ENCODE assay signal across 1 cellular context in the genomic region with DNA sequence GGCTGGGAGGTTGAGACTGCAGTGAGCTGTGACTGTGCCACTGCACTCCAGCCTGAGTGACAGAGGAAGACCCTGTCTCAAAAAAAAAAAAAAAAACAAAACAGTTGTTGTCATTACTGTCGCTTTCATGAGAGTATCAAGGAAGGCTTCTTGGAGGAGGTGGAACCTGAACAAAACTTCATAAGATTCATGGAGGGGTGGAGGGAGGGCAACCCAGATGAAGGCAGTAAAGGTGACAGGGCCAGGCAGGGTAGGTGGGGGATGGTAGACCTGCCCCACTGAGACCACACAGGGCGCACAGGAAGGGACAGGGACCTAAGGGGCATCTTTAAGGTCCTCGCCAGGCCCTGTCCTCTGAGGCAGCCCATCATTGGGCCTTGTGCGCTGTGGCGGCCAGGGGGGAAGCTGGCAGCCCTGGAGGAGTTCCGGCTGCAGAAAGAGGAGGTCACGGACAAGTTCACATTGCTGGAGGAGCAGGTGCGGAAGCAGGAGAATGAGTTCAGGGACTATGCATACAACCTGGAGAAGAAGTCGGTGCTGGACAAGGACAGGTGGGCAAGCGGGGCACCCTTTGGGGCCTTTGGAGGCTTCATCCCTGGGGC.
TF ChIP-seq lines count a peak whose summit lies in the region.

No MANE protein-coding gene starts in this region.

TF ChIP-seq in A549, 52 proteins besides CTCF, POLR2A, EP300 and RAD21 (continued from another document):
- TF ChIP-seq SREBF2 (IDR thresholded peaks at IDR 0.05) (no peak), PBX3 (IDR thresholded peaks at IDR 0.05) (no peak)
